8 cellular contexts compared by ENCODE assay signal in genomic region chr16:57185945-57186629, GRCh38. TPM values are rescaled to one million over a fixed set of nuclear protein-coding genes. Genes with fewer than 3 reads are reported as not detected.
A peak's percentile ranks its signal among the peaks of the same experiment; 100 is the strongest.
DNase-seq lines count a peak whose midpoint lies in the region; ATAC-seq and TF ChIP-seq lines count a peak whose summit lies in the region.

Gene PSME3IP1, minus strand, starts transcription at chr16:57186039. Its CDS starts 12,185 bp downstream, at chr16:57173854.
Gene RSPRY1, plus strand, starts transcription at chr16:57186329. Its CDS starts 18,330 bp downstream, at chr16:57204659.

- no peaks in the 10 kb centered on the region for H3K9me3 ChIP-seq in colonic mucosa

- DNase-seq in BJ (ENCODE audit: low read depth) (peak; percentile 99), NCI-H526 treated with DMSO at 0.1 percent for 48 hours (lab: John Stamatoyannopoulos, UW) (peak; percentile 93), colonic mucosa (peak; percentile 99), kidney tubule cell (ENCODE audit: low spot score) (peak; percentile 100)
- peak; percentile 100 for DNase-seq in activated CD4-positive, alpha-beta T cell treated with anti-CD3 and anti-CD28 coated beads, Interleukin-2, amount 10 ng/mL, durations not matched to agents 24 days and 14 days
- peak; percentile 88 to 98 (median 94) for DNase-seq in stimulated activated CD4-positive, alpha-beta T cell treated with anti-CD3 and anti-CD28 coated beads, Interleukin-1b, Interleukin-23, amount 100 ng/mL, for 24 hours (ENCODE audit: low read depth in 4 of 4, low spot score in 1 of 4)

- H3K9ac ChIP-seq in colonic mucosa (ENCODE audit: low read depth in 2 of 2, low read length in 2 of 2) = peak within 1 kb of the TSS; percentile 89 to 96

- TF ChIP-seq CTCF in BJ (IDR thresholded peaks at IDR 0.05; ENCODE audit: insufficient read depth, low read depth, low read length) = no peak
- no peak for TF ChIP-seq CTCF in colonic mucosa (IDR thresholded peaks at IDR 0.05)

- H3K4me1 ChIP-seq in colonic mucosa = peaks cover 4% of the 10 kb centered on the region

- H3K4me3 ChIP-seq in BJ (ENCODE audit: low read depth, low read length) (peak within 1 kb of the TSS; percentile 83), colonic mucosa (peak within 1 kb of the TSS; percentile 95)

- ATAC-seq in GM19324 (IDR thresholded peaks at IDR 0.05; ENCODE audit: low FRiP score, unreplicated experiment) (peak; percentile 93), HG03469 (IDR thresholded peaks at IDR 0.05; ENCODE audit: unreplicated experiment) (peak; percentile 71)

- intact Hi-C loops in activated CD4-positive, alpha-beta T cell treated with anti-CD3 and anti-CD28 coated beads, Interleukin-2, amount 10 ng/mL, durations not matched to agents 24 days and 14 days (cut with micrococcal nuclease) = loop anchor here (1.0 to 10.0 kb wide), 6 partner anchors 59 to 731 kb away; partner anchors contain the start of genes ARL2BP, CCDC102A, CIAPIN1 and COQ9
- intact Hi-C loops in colonic mucosa (cut with DNase I) = loop anchor here (10.0 kb wide), 1 partner anchor 251 kb away; the partner anchor contains the start of gene HERPUD1

- H3K36me3 ChIP-seq in BJ (ENCODE audit: control insufficient read depth, insufficient read depth, low read length) (no peaks in the 10 kb centered on the region; the same call in 1 of the 2 replicates), colonic mucosa (no peaks in the 10 kb centered on the region)

- H3K27me3 ChIP-seq in BJ (ENCODE audit: control insufficient read depth, insufficient read depth, low read length) (no peaks in the 10 kb centered on the region), colonic mucosa (no peaks in the 10 kb centered on the region)

- H3K27ac Mint-ChIP-seq in activated CD4-positive, alpha-beta T cell treated with anti-CD3 and anti-CD28 coated beads, Interleukin-2, amount 10 ng/mL, durations not matched to agents 24 days and 14 days = peak within 1 kb of the TSS; percentile 98

- H3K27me3 Mint-ChIP-seq in activated CD4-positive, alpha-beta T cell treated with anti-CD3 and anti-CD28 coated beads, Interleukin-2, amount 10 ng/mL, durations not matched to agents 24 days and 14 days = peaks cover 2% of the 10 kb centered on the region

- H3K36me3 Mint-ChIP-seq in activated CD4-positive, alpha-beta T cell treated with anti-CD3 and anti-CD28 coated beads, Interleukin-2, amount 10 ng/mL, durations not matched to agents 24 days and 14 days (ENCODE audit: low read depth) = peaks cover 16% of the 10 kb centered on the region

- peaks cover 34% of the 10 kb centered on the region for H3K4me1 Mint-ChIP-seq in activated CD4-positive, alpha-beta T cell treated with anti-CD3 and anti-CD28 coated beads, Interleukin-2, amount 10 ng/mL, durations not matched to agents 24 days and 14 days

- no peaks in the 10 kb centered on the region for H3K9me3 Mint-ChIP-seq in activated CD4-positive, alpha-beta T cell treated with anti-CD3 and anti-CD28 coated beads, Interleukin-2, amount 10 ng/mL, durations not matched to agents 24 days and 14 days

- peak within 1 kb of the TSS; percentile 93 for H3K27ac ChIP-seq in colonic mucosa

- POLR2A ChIA-PET in BJ (lab: Charles Lee) = interaction anchor here (0.6 kb wide), 3 partner anchors 24 to 338 kb away, joined by 3 to 6 read pairs (median 5); no protein-coding TSS in a partner anchor

- H3K4me3 Mint-ChIP-seq in activated CD4-positive, alpha-beta T cell treated with anti-CD3 and anti-CD28 coated beads, Interleukin-2, amount 10 ng/mL, durations not matched to agents 24 days and 14 days = peak within 1 kb of the TSS; percentile 97

- CTCF ChIA-PET in BJ (lab: Yijun Ruan, JAX) = interaction anchor here (0.7 to 1.2 kb wide), 4 partner anchors 16 to 334 kb away, joined by 3 read pairs; no protein-coding TSS in a partner anchor

RNA-seq across cellular contexts. Expression of gene PSME3IP1, which starts in this region (rescaled TPM):
- 68.5 and 96.5 TPM in 2 replicates for polyA plus RNA-seq in BJ (2011; rRNA removed)
- polyA minus RNA-seq in BJ (2011; rRNA and poly(A)+ RNA removed) = 44.1 and 74.7 TPM in 2 replicates
- 126 and 130 TPM in 2 replicates for total RNA-seq in activated CD4-positive, alpha-beta T cell treated with anti-CD3 and anti-CD28 coated beads, Interleukin-2, amount 10 ng/mL, durations not matched to agents 24 days and 14 days
- total RNA-seq in colonic mucosa = 100 to 1,000 TPM in 1 of 2 donors, 10 to 100 TPM in 1; 80.9 to 108 TPM

RNA-seq across cellular contexts. Expression of gene RSPRY1, which starts in this region (rescaled TPM):
- 29.7 and 35.3 TPM in 2 replicates for polyA plus RNA-seq in BJ (2011; rRNA removed)
- polyA minus RNA-seq in BJ (2011; rRNA and poly(A)+ RNA removed) = 51.8 and 79.4 TPM in 2 replicates
- 33.0 and 36.6 TPM in 2 replicates for total RNA-seq in activated CD4-positive, alpha-beta T cell treated with anti-CD3 and anti-CD28 coated beads, Interleukin-2, amount 10 ng/mL, durations not matched to agents 24 days and 14 days
- total RNA-seq in colonic mucosa = 10 to 100 TPM; 33.7 to 51.0 TPM

Comparison
In these comparisons a context has a peak if more than half of its experiments do, and no peak if none do; other contexts are left out.
1. Peak in every context shown above with its lines: DNase-seq, ATAC-seq, H3K4me3 ChIP-seq and H3K27ac ChIP-seq.